39 cellular contexts compared by ENCODE assay signal in genomic region chr12:9086087-9086486, GRCh38. TPM values are rescaled to one million over a fixed set of nuclear protein-coding genes. Genes with fewer than 3 reads are reported as not detected.
"Had no signal": no experiment of that assay in that cellular context is flagged by ENCODE, and none has a peak within 500 bp of the region (broad histone marks: within the 10 kb centered on the region; RNA-seq: fewer than 3 reads in every experiment).

No MANE protein-coding gene starts in this region.

- H3K4me1 ChIP-seq: adrenal gland, ascending aorta, body of pancreas, breast epithelium had no signal

- FAIRE-seq: astrocyte, bronchial epithelial cell had no signal

- DNase-seq: activated effector memory CD4-positive, alpha-beta T cell treated with anti-CD3 and anti-CD28 coated beads, Interleukin-2, amount 50 U/mL, for 16 hours; activated effector memory CD4-positive, alpha-beta T cell treated with Interleukin-2 at 50 U/mL for 16 hours; activated gamma-delta T cell; activated gamma-delta T cell treated with Interleukin-2 at 50 U/mL for 16 hours; activated naive CD4-positive, alpha-beta T cell; activated naive CD4-positive, alpha-beta T cell treated with anti-CD3 and anti-CD28 coated beads for 36 hours; activated naive CD4-positive, alpha-beta T cell treated with anti-CD3 and anti-CD28 coated beads, Interleukin-2, amount 10 ng/mL, durations not matched to agents 7 days and 5 days; activated naive CD4-positive, alpha-beta T cell treated with anti-CD3 and anti-CD28 coated beads, Interleukin-2, amount 50 U/mL, for 16 hours; activated naive CD4-positive, alpha-beta T cell treated with Interleukin-2 at 50 U/mL for 16 hours; activated naive CD8-positive, alpha-beta T cell treated with anti-CD3 and anti-CD28 coated beads for 36 hours; activated naive CD8-positive, alpha-beta T cell treated with anti-CD3 and anti-CD28 coated beads, Interleukin-2, amount 10 ng/mL, durations not matched to agents 7 days and 5 days; activated naive CD8-positive, alpha-beta T cell treated with anti-CD3 and anti-CD28 coated beads, Interleukin-2, amount 50 U/mL, for 24 hours; activated T-cell treated with anti-CD3 and anti-CD28 coated beads, Interleukin-2, amount 50 U/mL, for 1 hour; activated T-cell treated with anti-CD3 and anti-CD28 coated beads, Interleukin-2, amount 50 U/mL, for 24 hours; activated T-cell treated with anti-CD3 and anti-CD28 coated beads, Interleukin-2, amount 50 U/mL, for 4 hours; activated T-cell treated with anti-CD3 and anti-CD28 coated beads, Interleukin-2, amount 50 U/mL, for 48 hours; activated T-cell treated with anti-CD3 and anti-CD28 coated beads, Interleukin-2, amount 50 U/mL, for 72 hours; adrenal gland; amniotic stem cell; amygdala; anterior cingulate cortex; aorta; body of pancreas; brain microvascular endothelial cell; caudate nucleus; central memory CD4-positive, alpha-beta T cell; cerebellar nuclear complex had no signal

- H3K27me3 Mint-ChIP-seq: activated naive CD4-positive, alpha-beta T cell treated with anti-CD3 and anti-CD28 coated beads, Interleukin-2, amount 50 U/mL, for 24 hours; activated naive CD8-positive, alpha-beta T cell treated with anti-CD3 and anti-CD28 coated beads for 36 hours; activated naive CD8-positive, alpha-beta T cell treated with anti-CD3 and anti-CD28 coated beads, Interleukin-2, amount 50 U/mL, for 24 hours; activated T-cell treated with anti-CD3 and anti-CD28 coated beads, Interleukin-2, amount 50 U/mL, for 24 hours; activated T-helper 17 cell treated with anti-CD3 and anti-CD28 coated beads, Interleukin-2, amount 50 U/mL, for 72 hours had no signal

- H3K27ac Mint-ChIP-seq: activated naive CD4-positive, alpha-beta T cell treated with anti-CD3 and anti-CD28 coated beads for 36 hours; activated naive CD4-positive, alpha-beta T cell treated with anti-CD3 and anti-CD28 coated beads, Interleukin-2, amount 10 ng/mL, durations not matched to agents 7 days and 5 days; activated naive CD4-positive, alpha-beta T cell treated with anti-CD3 and anti-CD28 coated beads, Interleukin-2, amount 50 U/mL, for 24 hours; activated naive CD4-positive, alpha-beta T cell treated with anti-CD3 and anti-CD28 coated beads, Interleukin-2, amount 50 U/mL, for 72 hours; activated naive CD8-positive, alpha-beta T cell; activated naive CD8-positive, alpha-beta T cell treated with anti-CD3 and anti-CD28 coated beads for 36 hours; activated naive CD8-positive, alpha-beta T cell treated with anti-CD3 and anti-CD28 coated beads, Interleukin-2, amount 10 ng/mL, durations not matched to agents 7 days and 5 days; activated naive CD8-positive, alpha-beta T cell treated with anti-CD3 and anti-CD28 coated beads, Interleukin-2, amount 50 U/mL, for 24 hours; activated T-cell treated with anti-CD3 and anti-CD28 coated beads, Interleukin-2, amount 50 U/mL, for 24 hours; activated T-helper 1 cell treated with anti-CD3 and anti-CD28 coated beads, Interleukin-12 subunit alpha, Interleukin-12 subunit beta, Interleukin-2, Interleukin-4 antibody, amounts not matched to agents 30 ng/mL and 10 ng/mL and 1 ng/mL, durations not matched to agents 14 hours and 24 hours and 36 hours; activated T-helper 17 cell treated with anti-CD3 and anti-CD28 coated beads, Interleukin-2, amount 50 U/mL, for 72 hours; activated T-helper 2 cell treated with anti-CD3 and anti-CD28 coated beads, Interferon-gamma antibody, Interleukin-2, Interleukin-4, amounts not matched to agents 10 μg/mL and 5 μg/mL and 100 μg/mL, durations not matched to agents 14 hours and 24 hours and 36 hours; brain had no signal

- H3K27me3 ChIP-seq: adrenal gland, ascending aorta, body of pancreas, brain microvascular endothelial cell, breast epithelium, cardiac muscle cell had no signal

- H3K27ac ChIP-seq: adrenal gland, ascending aorta, body of pancreas, brain microvascular endothelial cell, breast epithelium, cardiac muscle cell had no signal

- H3K4me1 Mint-ChIP-seq: activated naive CD4-positive, alpha-beta T cell treated with anti-CD3 and anti-CD28 coated beads, Interleukin-2, amount 10 ng/mL, durations not matched to agents 7 days and 5 days; activated naive CD4-positive, alpha-beta T cell treated with anti-CD3 and anti-CD28 coated beads, Interleukin-2, amount 50 U/mL, for 24 hours; activated naive CD8-positive, alpha-beta T cell treated with anti-CD3 and anti-CD28 coated beads for 36 hours; activated naive CD8-positive, alpha-beta T cell treated with anti-CD3 and anti-CD28 coated beads, Interleukin-2, amount 10 ng/mL, durations not matched to agents 7 days and 5 days; activated T-helper 17 cell treated with anti-CD3 and anti-CD28 coated beads, Interleukin-2, amount 50 U/mL, for 72 hours; brain had no signal

- ATAC-seq: activated naive CD4-positive, alpha-beta T cell treated with anti-CD3 and anti-CD28 coated beads, Interleukin-2, amount 50 U/mL, for 72 hours; activated naive CD8-positive, alpha-beta T cell treated with anti-CD3 and anti-CD28 coated beads, Interleukin-2, amount 50 U/mL, for 24 hours; activated T-cell treated with anti-CD3 and anti-CD28 coated beads, Interleukin-2, amount 50 U/mL, for 4 hours; activated T-cell treated with anti-CD3 and anti-CD28 coated beads, Interleukin-2, amount 50 U/mL, for 72 hours; activated T-helper 17 cell treated with anti-CD3 and anti-CD28 coated beads, Interleukin-2, amount 50 U/mL, for 72 hours; body of pancreas had no signal

- H3K36me3 ChIP-seq: brain microvascular endothelial cell, breast epithelium, cardiac muscle cell had no signal

- H3K4me3 Mint-ChIP-seq: activated naive CD4-positive, alpha-beta T cell treated with anti-CD3 and anti-CD28 coated beads for 36 hours; activated naive CD4-positive, alpha-beta T cell treated with anti-CD3 and anti-CD28 coated beads, Interleukin-2, amount 10 ng/mL, durations not matched to agents 7 days and 5 days; activated naive CD4-positive, alpha-beta T cell treated with anti-CD3 and anti-CD28 coated beads, Interleukin-2, amount 50 U/mL, for 24 hours; activated naive CD8-positive, alpha-beta T cell; activated naive CD8-positive, alpha-beta T cell treated with anti-CD3 and anti-CD28 coated beads for 36 hours; activated naive CD8-positive, alpha-beta T cell treated with anti-CD3 and anti-CD28 coated beads, Interleukin-2, amount 10 ng/mL, durations not matched to agents 7 days and 5 days; activated naive CD8-positive, alpha-beta T cell treated with anti-CD3 and anti-CD28 coated beads, Interleukin-2, amount 50 U/mL, for 24 hours; activated T-cell treated with anti-CD3 and anti-CD28 coated beads, Interleukin-2, amount 50 U/mL, for 24 hours; activated T-cell treated with anti-CD3 and anti-CD28 coated beads, Interleukin-2, amount 50 U/mL, for 4 hours; activated T-cell treated with anti-CD3 and anti-CD28 coated beads, Interleukin-2, amount 50 U/mL, for 72 hours; activated T-helper 1 cell treated with anti-CD3 and anti-CD28 coated beads, Interleukin-12 subunit alpha, Interleukin-12 subunit beta, Interleukin-2, Interleukin-4 antibody, amounts not matched to agents 30 ng/mL and 10 ng/mL and 1 ng/mL, durations not matched to agents 14 hours and 24 hours and 36 hours; activated T-helper 17 cell treated with anti-CD3 and anti-CD28 coated beads, Interleukin-2, amount 50 U/mL, for 72 hours; brain had no signal

- H3K4me3 ChIP-seq: adrenal gland, ascending aorta, body of pancreas, breast epithelium, cardiac muscle cell had no signal

RNA-seq across cellular contexts. Expression of gene A2M, which starts 29.6 kb away (rescaled TPM):
- total RNA-seq: activated naive CD4-positive, alpha-beta T cell treated with anti-CD3 and anti-CD28 coated beads for 36 hours; activated naive CD8-positive, alpha-beta T cell treated with anti-CD3 and anti-CD28 coated beads for 36 hours; activated T-helper 1 cell treated with anti-CD3 and anti-CD28 coated beads, Interleukin-12 subunit alpha, Interleukin-12 subunit beta, Interleukin-2, Interleukin-4 antibody, amounts not matched to agents 30 ng/mL and 10 ng/mL and 1 ng/mL, durations not matched to agents 14 hours and 24 hours and 36 hours; activated T-helper 2 cell treated with anti-CD3 and anti-CD28 coated beads, Interferon-gamma antibody, Interleukin-2, Interleukin-4, amounts not matched to agents 10 μg/mL and 5 μg/mL and 100 μg/mL, durations not matched to agents 14 hours and 24 hours and 36 hours had no signal
